15 cellular contexts compared by ENCODE assay signal in genomic region chrX:118508690-118509089, GRCh38. TPM values are rescaled to one million over a fixed set of nuclear protein-coding genes. Genes with fewer than 3 reads are reported as not detected.
DNase-seq lines count a peak whose midpoint lies in the region; ATAC-seq and TF ChIP-seq lines count a peak whose summit lies in the region.
"Had no signal": no experiment of that assay in that cellular context is flagged by ENCODE, and none has a peak within 500 bp of the region (broad histone marks: within the 10 kb centered on the region; RNA-seq: fewer than 3 reads in every experiment).

No MANE protein-coding gene starts in this region.

- H3K4me1 Mint-ChIP-seq in IgD-negative memory B cell (peaks cover 14 to 30% (median 25%) of the 10 kb centered on the region in 3 donors), chondrocyte (ENCODE audit: low read depth) (peaks cover 29% of the 10 kb centered on the region), immature natural killer cell (peaks cover 84 to 94% of the 10 kb centered on the region in 2 donors)

- peak overlapping the region; percentile 64 for H3K27ac ChIP-seq in stomach smooth muscle (ENCODE audit: low read length)
- H3K27ac ChIP-seq: left lung, prostate gland had no signal

- H3K4me3 Mint-ChIP-seq in IgD-negative memory B cell (peak overlapping the region in 1 of 4 donors; percentile 72), chondrocyte (ENCODE audit: unreplicated experiment) (peak overlapping the region; percentile 38), immature natural killer cell (peak overlapping the region in 1 of 5 donors; percentile 6)
- H3K4me3 Mint-ChIP-seq: T-helper 2 cell treated with Interferon-gamma antibody and Interleukin-4, amounts not matched to agents 5 μg/mL and 100 μg/mL, for 36 hours had no signal

- peaks cover 4% of the 10 kb centered on the region for H3K36me3 Mint-ChIP-seq in IgD-negative memory B cell
- H3K36me3 Mint-ChIP-seq in chondrocyte (ENCODE audit: low read depth): peaks cover 2% of the 10 kb centered on the region
- peaks cover 0 to 4% (median 3%) of the 10 kb centered on the region in 3 donors for H3K36me3 Mint-ChIP-seq in immature natural killer cell

- ATAC-seq in GM21367 (IDR thresholded peaks at IDR 0.05; ENCODE audit: unreplicated experiment): no peak
- ATAC-seq: left lung had no signal

- peaks cover 0 to under 1% of the 10 kb centered on the region in 2 donors for H3K27me3 ChIP-seq in stomach smooth muscle (ENCODE audit: control insufficient read depth in 1 of 2, insufficient read depth in 2 of 2, low read length in 2 of 2)
- H3K27me3 ChIP-seq: left lung had no signal

- peak; percentile 39 for TF ChIP-seq CTCF in chondrocyte (IDR thresholded peaks at IDR 0.05)

- H3K4me1 ChIP-seq in stomach smooth muscle (ENCODE audit: control insufficient read depth, insufficient read depth, low read length): peaks cover 24% of the 10 kb centered on the region
- H3K4me1 ChIP-seq: prostate gland had no signal

- H3K27me3 Mint-ChIP-seq in IgD-negative memory B cell: no peaks in the 10 kb centered on the region
- no peaks in the 10 kb centered on the region for H3K27me3 Mint-ChIP-seq in chondrocyte (ENCODE audit: low read depth)
- H3K27me3 Mint-ChIP-seq in immature natural killer cell (ENCODE audit: low read depth in 3 of 3): peaks cover 0 to 1% (median 0%) of the 10 kb centered on the region in 3 donors

- peaks cover 0 to 3% of the 10 kb centered on the region in 2 donors for H3K9me3 ChIP-seq in stomach smooth muscle (ENCODE audit: control insufficient read depth in 2 of 2, low read length in 2 of 2)
- H3K9me3 ChIP-seq: left lung, prostate gland had no signal

- no peak for DNase-seq in chondrocyte (ENCODE audit: low spot score)
- no peak for DNase-seq in immature natural killer cell
- DNase-seq in OCI-M2 (lab: John Stamatoyannopoulos, UW; ENCODE audit: unreplicated experiment): no peak
- DNase-seq in globus pallidus (ENCODE audit: low spot score): no peak
- DNase-seq: activated CD4-positive, CD25-positive, alpha-beta regulatory T cell treated with anti-CD3 and anti-CD28 coated beads, Interleukin-2, amount 50 U/mL, for 72 hours; AML-193; left lung; NCI-H2029; SIG-M5; substantia nigra had no signal

- H3K36me3 ChIP-seq in stomach smooth muscle (ENCODE audit: control insufficient read depth in 2 of 2, insufficient read depth in 2 of 2, low read length in 2 of 2): no peaks in the 10 kb centered on the region
- H3K36me3 ChIP-seq: left lung, prostate gland had no signal

- H3K9ac ChIP-seq in stomach smooth muscle (ENCODE audit: low read length in 2 of 2): no peak overlapping the region

- H3K27ac Mint-ChIP-seq in IgD-negative memory B cell (peak overlapping the region in 2 of 3 donors; percentile 24 to 50), chondrocyte (ENCODE audit: unreplicated experiment) (peak overlapping the region; percentile 63), immature natural killer cell (peak overlapping the region; percentile 6 to 61 (median 56))
- H3K27ac Mint-ChIP-seq: T-helper 2 cell treated with Interferon-gamma antibody and Interleukin-4, amounts not matched to agents 5 μg/mL and 100 μg/mL, for 36 hours had no signal

- H3K9me3 Mint-ChIP-seq in IgD-negative memory B cell: peaks cover 0 to under 1% (median 0%) of the 10 kb centered on the region in 3 donors
- peaks cover 15% of the 10 kb centered on the region for H3K9me3 Mint-ChIP-seq in chondrocyte (ENCODE audit: low read depth)
- no peaks in the 10 kb centered on the region for H3K9me3 Mint-ChIP-seq in immature natural killer cell
- H3K9me3 Mint-ChIP-seq: T-helper 2 cell treated with Interferon-gamma antibody and Interleukin-4, amounts not matched to agents 5 μg/mL and 100 μg/mL, for 36 hours had no signal

- H3K4me3 ChIP-seq in stomach smooth muscle (ENCODE audit: low read length in 2 of 2): no peak overlapping the region
- H3K4me3 ChIP-seq: left lung, prostate gland had no signal

RNA-seq across cellular contexts. Expression of gene DOCK11, which starts 13.1 kb away (rescaled TPM):
- polyA plus RNA-seq in IgD-negative memory B cell: 22.3 TPM
- total RNA-seq in chondrocyte: 13.7 to 25.0 TPM (median 22.1 TPM) in 3 replicates
- 10 to 100 TPM; 27.9 to 48.8 (median 28.9) TPM for polyA plus RNA-seq in immature natural killer cell
